ENCODE assay signal across 18 cellular contexts in the genomic region with DNA sequence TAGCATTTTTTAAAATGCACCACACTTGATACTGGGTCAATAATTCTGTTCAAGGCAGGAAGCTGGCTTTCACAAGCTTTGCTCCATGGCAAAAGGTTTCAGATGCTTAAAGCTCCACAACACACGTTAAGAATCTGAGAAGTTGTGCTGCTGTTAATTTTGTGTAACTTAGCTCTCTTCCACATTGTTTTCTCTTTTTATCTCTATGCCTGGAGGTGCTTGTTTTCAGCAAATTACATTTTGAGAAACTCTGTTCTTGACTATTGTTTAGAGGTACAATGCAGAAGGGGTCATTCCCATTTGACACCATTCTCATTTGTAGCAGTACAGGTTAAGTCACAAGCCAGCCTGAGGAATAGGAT.
A peak's percentile ranks its signal among the peaks of the same experiment; 100 is the strongest.
DNase-seq lines count a peak whose midpoint lies in the region; TF ChIP-seq lines count a peak whose summit lies in the region.
"Had no signal": no experiment of that assay in that cellular context is flagged by ENCODE, and none has a peak within 500 bp of the region (broad histone marks: within the 10 kb centered on the region; RNA-seq: fewer than 3 reads in every experiment).

No MANE protein-coding gene starts in this region.

- H2AK5ac ChIP-seq in mesenchymal stem cell (ENCODE audit: low read length, severe bottlenecking): no peak overlapping the region

- no peak overlapping the region for H2AFZ ChIP-seq in mesenchymal stem cell (ENCODE audit: low read depth, low read length)
- H2AFZ ChIP-seq in MM.1S (ENCODE audit: low read length): no peak overlapping the region

- no peak overlapping the region for H4K91ac ChIP-seq in mesenchymal stem cell (ENCODE audit: low read length)

- no peak overlapping the region for H2BK15ac ChIP-seq in mesenchymal stem cell (ENCODE audit: low read depth, poor library complexity, severe bottlenecking)

- no peak overlapping the region; the same call in 1 of the 2 replicates for H3K9ac ChIP-seq in HUES48 (ENCODE audit: low read depth, low read length)
- H3K9ac ChIP-seq in SK-N-MC (ENCODE audit: insufficient read length): no peak overlapping the region
- H3K9ac ChIP-seq in mesenchymal stem cell (ENCODE audit: low read length): peak overlapping the region; percentile 5
- no peak overlapping the region for H3K9ac ChIP-seq in MM.1S (ENCODE audit: low read length)

- no peaks in the 10 kb centered on the region for H3F3A ChIP-seq in MM.1S (ENCODE audit: insufficient read depth, low read length)

- WGBS in mesenchymal stem cell: 83% methylated on average over 1 of the region's 1 CpG

- H3K79me1 ChIP-seq in mesenchymal stem cell (replicated peaks; ENCODE audit: low read length, poor library complexity, severe bottlenecking): peaks cover 4% of the 10 kb centered on the region

- peaks cover 3% of the 10 kb centered on the region for H3K9me3 Mint-ChIP-seq in progenitor cell of endocrine pancreas (ENCODE audit: low read depth)
- H3K9me3 Mint-ChIP-seq: activated T-helper 1 cell treated with anti-CD3 and anti-CD28 coated beads, Interleukin-12 subunit alpha, Interleukin-12 subunit beta, Interleukin-2, Interleukin-4 antibody, amounts not matched to agents 30 ng/mL and 10 ng/mL and 1 ng/mL, durations not matched to agents 14 hours and 24 hours and 36 hours; central memory CD8-positive, alpha-beta T cell had no signal

- no peaks in the 10 kb centered on the region for H3K27me3 Mint-ChIP-seq in progenitor cell of endocrine pancreas
- H3K27me3 Mint-ChIP-seq: activated naive CD4-positive, alpha-beta T cell treated with anti-CD3 and anti-CD28 coated beads, Interleukin-2, amount 50 U/mL, for 24 hours; CD4-positive, alpha-beta memory T cell; central memory CD8-positive, alpha-beta T cell; naive thymus-derived CD8-positive, alpha-beta T cell had no signal

- H3K4me1 Mint-ChIP-seq in progenitor cell of endocrine pancreas (ENCODE audit: low read depth): peaks cover 27% of the 10 kb centered on the region

- H4K20me1 ChIP-seq in MM.1S (ENCODE audit: insufficient read depth, low read length): no peaks in the 10 kb centered on the region

- no peaks in the 10 kb centered on the region for H3K9me2 ChIP-seq in MM.1S (replicated peaks; ENCODE audit: insufficient read depth, low read length)

- no peak overlapping the region for H2BK12ac ChIP-seq in mesenchymal stem cell (ENCODE audit: low read length in 2 of 2)

- no peak overlapping the region for H2BK120ac ChIP-seq in mesenchymal stem cell (ENCODE audit: low read depth, low read length)

- TF ChIP-seq CTCF in progenitor cell of endocrine pancreas (IDR thresholded peaks at IDR 0.05; ENCODE audit: unreplicated experiment) (no peak), MM.1S (IDR thresholded peaks at IDR 0.05; ENCODE audit: low read length) (no peak)

- H3K27ac ChIP-seq in HUES48 (ENCODE audit: low read depth, low read length) (peak overlapping the region; percentile 46), SK-N-MC (peak overlapping the region; percentile 12; the same call in 1 of the 2 replicates), mesenchymal stem cell (ENCODE audit: low read length, poor library complexity, severe bottlenecking) (no peak overlapping the region), MM.1S (ENCODE audit: low read length) (no peak overlapping the region)
- H3K27ac ChIP-seq: dorsolateral prefrontal cortex, prostate gland, VCaP had no signal

- no peak overlapping the region for H3K4ac ChIP-seq in mesenchymal stem cell (ENCODE audit: low read depth in 1 of 2, low read length in 2 of 2)

- no peak overlapping the region for H3K4me3 Mint-ChIP-seq in progenitor cell of endocrine pancreas (ENCODE audit: low read depth)
- H3K4me3 Mint-ChIP-seq: activated naive CD4-positive, alpha-beta T cell treated with anti-CD3 and anti-CD28 coated beads, Interleukin-2, amount 50 U/mL, for 24 hours; activated T-helper 1 cell treated with anti-CD3 and anti-CD28 coated beads, Interleukin-12 subunit alpha, Interleukin-12 subunit beta, Interleukin-2, Interleukin-4 antibody, amounts not matched to agents 30 ng/mL and 10 ng/mL and 1 ng/mL, durations not matched to agents 14 hours and 24 hours and 36 hours; CD4-positive, alpha-beta memory T cell; central memory CD8-positive, alpha-beta T cell; naive thymus-derived CD8-positive, alpha-beta T cell had no signal

- H3K9me3 ChIP-seq in HUES48 (ENCODE audit: control insufficient read depth, insufficient read depth, low read length): no peaks in the 10 kb centered on the region
- no peaks in the 10 kb centered on the region for H3K9me3 ChIP-seq in SK-N-MC (ENCODE audit: low read depth, low read length)
- H3K9me3 ChIP-seq in mesenchymal stem cell (ENCODE audit: control insufficient read depth, low read length): no peaks in the 10 kb centered on the region
- H3K9me3 ChIP-seq in MM.1S (replicated peaks; ENCODE audit: insufficient read depth, low read length): no peaks in the 10 kb centered on the region
- H3K9me3 ChIP-seq: prostate gland had no signal

- H4K8ac ChIP-seq in mesenchymal stem cell (ENCODE audit: low read length): no peak overlapping the region

- H3K4me2 ChIP-seq in mesenchymal stem cell (ENCODE audit: low read length, poor library complexity, severe bottlenecking) (no peak overlapping the region), MM.1S (ENCODE audit: low read depth, low read length) (no peak overlapping the region)

- H3K36me3 Mint-ChIP-seq in progenitor cell of endocrine pancreas (ENCODE audit: insufficient read depth): peaks cover 16% of the 10 kb centered on the region

- H3K36me3 ChIP-seq in HUES48 (ENCODE audit: control insufficient read depth, insufficient read depth, low read length) (no peaks in the 10 kb centered on the region), SK-N-MC (ENCODE audit: insufficient read depth, low read length) (no peaks in the 10 kb centered on the region; the same call in 1 of the 2 replicates), mesenchymal stem cell (ENCODE audit: control insufficient read depth in 1 of 2, insufficient read depth in 2 of 2, low read depth in 1 of 2, low read length in 2 of 2) (peaks cover 0 to 8% of the 10 kb centered on the region in 2 experiments), MM.1S (replicated peaks; ENCODE audit: insufficient read depth, low read length) (peaks cover 3% of the 10 kb centered on the region; the same call in 1 of the 2 replicates)
- H3K36me3 ChIP-seq: prostate gland had no signal

- no peaks in the 10 kb centered on the region for H3K27me3 ChIP-seq in HUES48 (ENCODE audit: control insufficient read depth, insufficient read depth, low read length)
- H3K27me3 ChIP-seq in mesenchymal stem cell (ENCODE audit: control insufficient read depth in 1 of 2, insufficient read depth in 1 of 2, low read length in 2 of 2): no peaks in the 10 kb centered on the region
- no peaks in the 10 kb centered on the region for H3K27me3 ChIP-seq in MM.1S (replicated peaks; ENCODE audit: insufficient read depth, low read length)

- H3K23ac ChIP-seq in mesenchymal stem cell (ENCODE audit: low read length in 2 of 2): no peak overlapping the region

- H3K14ac ChIP-seq in mesenchymal stem cell (ENCODE audit: low read length in 2 of 2): no peak overlapping the region

- no peak for DNase-seq in SK-N-MC (ENCODE audit: low read depth, low spot score)
- no peak for DNase-seq in mesenchymal stem cell
- DNase-seq in progenitor cell of endocrine pancreas (ENCODE audit: low spot score, unreplicated experiment): no peak
- no peak for DNase-seq in NCI-H345 treated with DMSO at 0.1 percent for 48 hours (lab: John Stamatoyannopoulos, UW; ENCODE audit: unreplicated experiment)
- DNase-seq in MM.1S: no peak
- DNase-seq in cerebellum (ENCODE audit: low spot score): no peak
- DNase-seq: activated CD4-positive, alpha-beta T cell treated with anti-CD3 and anti-CD28 coated beads, Interleukin-2, amount 50 U/mL, for 1 hour; dorsolateral prefrontal cortex; left cardiac atrium; naive thymus-derived CD8-positive, alpha-beta T cell; NCI-H1048 had no signal

- no peak overlapping the region for H3K4me3 ChIP-seq in HUES48 (ENCODE audit: low read depth, low read length)
- 0 out of 2 replicates have a peak overlapping the region, but pooled peaks have one; percentile 0 for H3K4me3 ChIP-seq in SK-N-MC
- H3K4me3 ChIP-seq in mesenchymal stem cell (ENCODE audit: insufficient read depth in 1 of 2, low read depth in 1 of 2, low read length in 2 of 2): no peak overlapping the region
- H3K4me3 ChIP-seq in MM.1S (ENCODE audit: low read length): no peak overlapping the region
- H3K4me3 ChIP-seq: dorsolateral prefrontal cortex, prostate gland had no signal

- H3K4me1 ChIP-seq in HUES48 (ENCODE audit: control insufficient read depth, insufficient read depth, low read length) (peaks cover 14% of the 10 kb centered on the region; the same call in 1 of the 2 replicates), mesenchymal stem cell (ENCODE audit: control insufficient read depth, insufficient read depth, low read depth, low read length) (no peaks in the 10 kb centered on the region), MM.1S (ENCODE audit: low read length) (0 out of 2 replicates have a peak, but pooled peaks cover 8% of the 10 kb centered on the region)

- H2BK5ac ChIP-seq in mesenchymal stem cell (ENCODE audit: low read depth, low read length, poor library complexity, severe bottlenecking): no peak overlapping the region

- H3K27ac Mint-ChIP-seq in progenitor cell of endocrine pancreas: peak overlapping the region; percentile 69
- H3K27ac Mint-ChIP-seq: activated naive CD4-positive, alpha-beta T cell treated with anti-CD3 and anti-CD28 coated beads, Interleukin-2, amount 50 U/mL, for 24 hours; activated T-helper 1 cell treated with anti-CD3 and anti-CD28 coated beads, Interleukin-12 subunit alpha, Interleukin-12 subunit beta, Interleukin-2, Interleukin-4 antibody, amounts not matched to agents 30 ng/mL and 10 ng/mL and 1 ng/mL, durations not matched to agents 14 hours and 24 hours and 36 hours; CD4-positive, alpha-beta memory T cell had no signal

- peaks cover 89% of the 10 kb centered on the region for H3K79me2 ChIP-seq in MM.1S (ENCODE audit: low read length)

- H3K18ac ChIP-seq in mesenchymal stem cell (ENCODE audit: low read depth in 1 of 2, low read length in 2 of 2): no peak overlapping the region

Comparison
In these comparisons a context has a peak if more than half of its experiments do, and no peak if none do; other contexts are left out.
1. H3K27ac ChIP-seq: peak in HUES48 (single experiment) and SK-N-MC (single experiment); none in mesenchymal stem cell (single experiment) and MM.1S (single experiment).